In genomic region chr1:148458398-148458797, GRCh38 we compare ENCODE assay signal across 9 cellular contexts. TPM values are rescaled to one million over a fixed set of nuclear protein-coding genes. Genes with fewer than 3 reads are reported as not detected.
DNase-seq lines count a peak whose midpoint lies in the region; ATAC-seq and TF ChIP-seq lines count a peak whose summit lies in the region.
"Not testable (repeated sequence)": the region's sequence is repeated elsewhere in the genome, so short reads cannot be mapped to it uniquely, and the experiment has no call there.
"Had no signal": no experiment of that assay in that cellular context is flagged by ENCODE, and none has a peak within 500 bp of the region (broad histone marks: within the 10 kb centered on the region; RNA-seq: fewer than 3 reads in every experiment).

No MANE protein-coding gene starts in this region.

- intact Hi-C loops in breast epithelium (cut with DNase I; ENCODE audit: low total_unique reads) = not testable (repeated sequence)

- H3K27ac Mint-ChIP-seq in T-helper 17 cell (peak overlapping the region; percentile 93), glutamatergic neuron (ENCODE audit: unreplicated experiment) (peak overlapping the region; percentile 77), nephron (peak overlapping the region; percentile 64 to 95 (median 90))
- peak overlapping the region; percentile 96 for H3K27ac Mint-ChIP-seq in activated T-cell treated with anti-CD3 and anti-CD28 coated beads, Interleukin-2, amount 50 U/mL, for 24 hours

- not testable (repeated sequence) for H3K4me1 ChIP-seq in ACC112 (ENCODE audit: control insufficient read depth, insufficient read depth, low read length, unreplicated experiment); HUES48 (ENCODE audit: control insufficient read depth, insufficient read depth, low read length); breast epithelium

- H3K9ac ChIP-seq in HUES48 (ENCODE audit: low read depth, low read length) = not testable (repeated sequence)

- not testable (repeated sequence) for H3K79me2 ChIP-seq in ACC112 (ENCODE audit: control insufficient read depth, insufficient read depth, low read length, unreplicated experiment)

- not testable (repeated sequence) for H3K9me3 Mint-ChIP-seq in activated T-cell treated with anti-CD3 and anti-CD28 coated beads, Interleukin-2, amount 50 U/mL, for 24 hours; glutamatergic neuron (ENCODE audit: unreplicated experiment); nephron

- H3K4me1 Mint-ChIP-seq in T-helper 17 cell; activated T-cell treated with anti-CD3 and anti-CD28 coated beads, Interleukin-2, amount 50 U/mL, for 24 hours (ENCODE audit: low read depth); glutamatergic neuron (ENCODE audit: low read depth, unreplicated experiment); nephron: not testable (repeated sequence)

- not testable (repeated sequence) for H3K36me3 ChIP-seq in ACC112 (ENCODE audit: insufficient read depth, low read length); HUES48 (ENCODE audit: control insufficient read depth, insufficient read depth, low read length); breast epithelium

- H3K4me3 Mint-ChIP-seq in T-helper 17 cell (peak overlapping the region; percentile 88), glutamatergic neuron (ENCODE audit: unreplicated experiment) (peak overlapping the region; percentile 85), nephron (peak overlapping the region; percentile 86 to 93 (median 92))
- H3K4me3 Mint-ChIP-seq in activated T-cell treated with anti-CD3 and anti-CD28 coated beads, Interleukin-2, amount 50 U/mL, for 24 hours = peak overlapping the region; percentile 86

- peak in 2 of 3 donors; percentile 35 to 45 for DNase-seq in T-helper 17 cell
- DNase-seq in activated T-cell treated with anti-CD3 and anti-CD28 coated beads, Interleukin-2, amount 50 U/mL, for 24 hours = peak; percentile 37
- not testable (repeated sequence) for DNase-seq in breast epithelium (ENCODE audit: low spot score in 2 of 2); glutamatergic neuron
- DNase-seq in stimulated activated CD4-positive, alpha-beta T cell treated with anti-CD3 and anti-CD28 coated beads, Interleukin-4, amount 100 ng/mL, for 4 hours = peak; percentile 8 to 62

- H2AFZ ChIP-seq in ACC112 (ENCODE audit: low read length, unreplicated experiment) = not testable (repeated sequence)

- H3K27me3 Mint-ChIP-seq in T-helper 17 cell; activated T-cell treated with anti-CD3 and anti-CD28 coated beads, Interleukin-2, amount 50 U/mL, for 24 hours; glutamatergic neuron (ENCODE audit: unreplicated experiment); nephron (ENCODE audit: low read depth): not testable (repeated sequence)

- not testable (repeated sequence) for H3K27me3 ChIP-seq in ACC112 (ENCODE audit: insufficient read depth, low read length); HUES48 (ENCODE audit: control insufficient read depth, insufficient read depth, low read length); breast epithelium

- TF ChIP-seq POLR2A in breast epithelium (IDR thresholded peaks at IDR 0.05) = not testable (repeated sequence)

- not testable (repeated sequence) for H3K9me3 ChIP-seq in HUES48 (ENCODE audit: control insufficient read depth, insufficient read depth, low read length); T-helper 17 cell (ENCODE audit: control insufficient read depth, low read length, poor library complexity, severe bottlenecking); breast epithelium

- not testable (repeated sequence) for TF ChIP-seq CTCF in breast epithelium (IDR thresholded peaks at IDR 0.05); glutamatergic neuron (IDR thresholded peaks at IDR 0.05; ENCODE audit: partially characterized antibody, unreplicated experiment); nephron (IDR thresholded peaks at IDR 0.05; ENCODE audit: unreplicated experiment in 3 of 3)

- not testable (repeated sequence) for H3K36me3 Mint-ChIP-seq in T-helper 17 cell (ENCODE audit: low read depth); activated T-cell treated with anti-CD3 and anti-CD28 coated beads, Interleukin-2, amount 50 U/mL, for 24 hours (ENCODE audit: low read depth); glutamatergic neuron (ENCODE audit: unreplicated experiment); nephron (ENCODE audit: low read depth)

- H3K4me3 ChIP-seq in ACC112 (ENCODE audit: low read depth, low read length) = peak overlapping the region; percentile 67
- H3K4me3 ChIP-seq in HUES48 (ENCODE audit: low read depth, low read length) = peak overlapping the region; percentile 60
- peak overlapping the region; percentile 54 to 88 (median 65) for H3K4me3 ChIP-seq in breast epithelium

- not testable (repeated sequence) for H3K27ac ChIP-seq in ACC112 (ENCODE audit: low read depth, low read length)
- H3K27ac ChIP-seq in HUES48 (ENCODE audit: low read depth, low read length) (peak overlapping the region; percentile 35), breast epithelium (peak overlapping the region; percentile 88)

- ATAC-seq in T-helper 17 cell = not testable (repeated sequence)

RNA-seq across cellular contexts. Expression of gene PPIAL4G, which starts 24.7 kb away (rescaled TPM):
- total RNA-seq in T-helper 17 cell (under 1 TPM; 0.08 to 0.42 TPM), breast epithelium (under 1 TPM in 2 of 3 donors, not detected in 1; under 0.01 to 0.15 TPM), glutamatergic neuron (ENCODE audit: unreplicated experiment) (0.61 TPM)
- total RNA-seq: G401 had no signal
